Comparison of ENCODE assay signal across 21 cellular contexts in genomic region chr11:21811572-21811971, GRCh38.
A peak's percentile ranks its signal among the peaks of the same experiment; 100 is the strongest.
DNase-seq lines count a peak whose midpoint lies in the region; ATAC-seq and TF ChIP-seq lines count a peak whose summit lies in the region.
"Had no signal": no experiment of that assay in that cellular context is flagged by ENCODE, and none has a peak within 500 bp of the region (broad histone marks: within the 10 kb centered on the region; RNA-seq: fewer than 3 reads in every experiment).

No MANE protein-coding gene starts in this region.

- no peaks in the 10 kb centered on the region for H3K79me2 ChIP-seq in GM23338 (replicated peaks; ENCODE audit: insufficient read depth)

- CTCF ChIA-PET in A673 (lab: Charles Lee): no interaction called here

- no peak overlapping the region for H3K4me2 ChIP-seq in GM23338

- no peaks in the 10 kb centered on the region for H3F3A ChIP-seq in GM23338 (replicated peaks; ENCODE audit: low read depth)

- H3K36me3 ChIP-seq in A673 (ENCODE audit: insufficient read depth, low read length, poor library complexity, severe bottlenecking) (no peaks in the 10 kb centered on the region), GM23338 (ENCODE audit: insufficient read depth) (no peaks in the 10 kb centered on the region), iPS DF 6.9 (ENCODE audit: control insufficient read depth, insufficient read depth, low read length) (no peaks in the 10 kb centered on the region)
- H3K36me3 ChIP-seq: gastrocnemius medialis, left lung, upper lobe of right lung had no signal

- H3K4me1 ChIP-seq in A673 (ENCODE audit: insufficient read depth, low read length, poor library complexity, severe bottlenecking) (no peaks in the 10 kb centered on the region), GM23338 (ENCODE audit: insufficient read depth) (no peaks in the 10 kb centered on the region), iPS DF 6.9 (ENCODE audit: control insufficient read depth, insufficient read depth, low read length) (no peaks in the 10 kb centered on the region)
- H3K4me1 ChIP-seq: Caco-2, gastrocnemius medialis, left lung, upper lobe of right lung had no signal

- no peaks in the 10 kb centered on the region for H3K9me3 Mint-ChIP-seq in GM23338
- H3K9me3 Mint-ChIP-seq: dendritic cell treated with granulocyte-macrophage colony-stimulating factor and Interleukin-4, amounts not matched to agents 40 ng/mL and 50 ng/mL, for 4 days; stimulated activated naive CD8-positive, alpha-beta T cell treated with anti-CD3 and anti-CD28 coated beads, Interleukin-15, Interleukin-2, amounts not matched to agents 100 ng/mL and 50 ng/mL, for 24 hours had no signal

- H3K9me3 ChIP-seq in A673 (ENCODE audit: low read depth, low read length, poor library complexity, severe bottlenecking) (no peaks in the 10 kb centered on the region), iPS DF 6.9 (ENCODE audit: control insufficient read depth, insufficient read depth, low read length) (no peaks in the 10 kb centered on the region)
- H3K9me3 ChIP-seq: Caco-2, gastrocnemius medialis, upper lobe of right lung had no signal

- no peak overlapping the region for H3K27ac ChIP-seq in A673 (ENCODE audit: low read depth, low read length, poor library complexity, severe bottlenecking)
- H3K27ac ChIP-seq in GM23338 (ENCODE audit: low read depth): no peak overlapping the region
- H3K27ac ChIP-seq in iPS DF 6.9 (ENCODE audit: low read length): no peak overlapping the region
- H3K27ac ChIP-seq: gastrocnemius medialis, left lung, upper lobe of right lung had no signal

- H3K36me3 Mint-ChIP-seq in GM23338 (ENCODE audit: low read depth): no peaks in the 10 kb centered on the region

- H3K27me3 ChIP-seq in A673 (replicated peaks; ENCODE audit: insufficient read depth, low read depth, low read length, poor library complexity) (no peaks in the 10 kb centered on the region), GM23338 (ENCODE audit: insufficient read depth) (no peaks in the 10 kb centered on the region), iPS DF 6.9 (ENCODE audit: control insufficient read depth, insufficient read depth, low read length) (no peaks in the 10 kb centered on the region)
- H3K27me3 ChIP-seq: gastrocnemius medialis, left lung, upper lobe of right lung had no signal

- no TSS peak for BruUV-seq in A673 (replicated peaks; lab: Mats Ljungman, UMichigan)

- peak overlapping the region; percentile 69; the same call in 1 of the 2 replicates for H2AFZ ChIP-seq in GM23338

- 0 out of 2 replicates have a peak, but pooled peaks have one; percentile 21 for TF ChIP-seq CTCF in A673 (conservative IDR thresholded peaks at IDR 0.05; ENCODE audit: low read depth, low read length)
- peak; percentile 34 to 58; a peak in 3 of 4 replicates for TF ChIP-seq CTCF in GM23338 (conservative IDR thresholded peaks at IDR 0.05; ENCODE audit: low read depth in 2 of 2)

- no peak overlapping the region for H3K4me3 Mint-ChIP-seq in GM23338
- H3K4me3 Mint-ChIP-seq: activated naive CD8-positive, alpha-beta T cell treated with anti-CD3 and anti-CD28 coated beads, Interleukin-2, amount 50 U/mL, for 24 hours; activated T-helper 17 cell treated with anti-CD3 and anti-CD28 coated beads, Interleukin-2, amount 50 U/mL, for 72 hours; dendritic cell treated with granulocyte-macrophage colony-stimulating factor and Interleukin-4, amounts not matched to agents 40 ng/mL and 50 ng/mL, for 4 days; stimulated activated naive CD8-positive, alpha-beta T cell treated with anti-CD3 and anti-CD28 coated beads, Interleukin-15, Interleukin-2, amounts not matched to agents 100 ng/mL and 50 ng/mL, for 24 hours had no signal

- H3K4me1 Mint-ChIP-seq in GM23338: peaks cover 4% of the 10 kb centered on the region; the same call in 1 of the 3 replicates
- H3K4me1 Mint-ChIP-seq: activated T-helper 17 cell treated with anti-CD3 and anti-CD28 coated beads, Interleukin-2, amount 50 U/mL, for 72 hours had no signal

- H3K27ac Mint-ChIP-seq in GM23338: no peak overlapping the region
- H3K27ac Mint-ChIP-seq: activated naive CD8-positive, alpha-beta T cell treated with anti-CD3 and anti-CD28 coated beads, Interleukin-2, amount 50 U/mL, for 24 hours; activated T-helper 17 cell treated with anti-CD3 and anti-CD28 coated beads, Interleukin-2, amount 50 U/mL, for 72 hours; dendritic cell treated with granulocyte-macrophage colony-stimulating factor and Interleukin-4, amounts not matched to agents 40 ng/mL and 50 ng/mL, for 4 days; stimulated activated naive CD8-positive, alpha-beta T cell treated with anti-CD3 and anti-CD28 coated beads, Interleukin-15, Interleukin-2, amounts not matched to agents 100 ng/mL and 50 ng/mL, for 24 hours had no signal

- DNase-seq in A673 (ENCODE audit: low spot score) (peak; percentile 7), GM23338 (ENCODE audit: low spot score) (peak; percentile 67), OCI-M1 (lab: John Stamatoyannopoulos, UW) (peak; percentile 15), iPS DF 6.9 (ENCODE audit: low read depth, low spot score) (peak; percentile 18), superior temporal gyrus (ENCODE audit: extremely low spot score) (no peak)
- no peak for DNase-seq in stimulated activated CD8-positive, alpha-beta memory T cell treated with anti-CD3 and anti-CD28 coated beads, Interleukin-4, amount 100 ng/mL, for 48 hours
- DNase-seq: activated naive CD8-positive, alpha-beta T cell treated with anti-CD3 and anti-CD28 coated beads, Interleukin-2, amount 50 U/mL, for 24 hours; Caco-2; erythroblast; gastrocnemius medialis; GDM1; NCI-H1436; SHP77 treated with DMSO at 0.1 percent for 48 hours; T-helper 2 cell; upper lobe of right lung had no signal

- POLR2A ChIA-PET in A673 (lab: Charles Lee; ENCODE audit: low non-redundant PET): no interaction called here

- intact Hi-C loops in A673 (cut with micrococcal nuclease; ENCODE audit: unreplicated experiment): no loop called here

- peaks cover 4% of the 10 kb centered on the region for H3K27me3 Mint-ChIP-seq in GM23338 (ENCODE audit: insufficient read depth, low read depth, poor library complexity)
- H3K27me3 Mint-ChIP-seq: activated naive CD8-positive, alpha-beta T cell treated with anti-CD3 and anti-CD28 coated beads, Interleukin-2, amount 50 U/mL, for 24 hours; activated T-helper 17 cell treated with anti-CD3 and anti-CD28 coated beads, Interleukin-2, amount 50 U/mL, for 72 hours; dendritic cell treated with granulocyte-macrophage colony-stimulating factor and Interleukin-4, amounts not matched to agents 40 ng/mL and 50 ng/mL, for 4 days; stimulated activated naive CD8-positive, alpha-beta T cell treated with anti-CD3 and anti-CD28 coated beads, Interleukin-15, Interleukin-2, amounts not matched to agents 100 ng/mL and 50 ng/mL, for 24 hours had no signal

- no peaks in the 10 kb centered on the region for H4K20me1 ChIP-seq in GM23338 (replicated peaks; ENCODE audit: insufficient read depth)

- WGBS in iPS DF 6.9 (ENCODE audit: insufficient coverage, insufficient read length): no CpG with 5 or more reads among the region's 4 CpGs

- H3K4me3 ChIP-seq in A673 (ENCODE audit: low read depth, low read length, poor library complexity, severe bottlenecking) (no peak overlapping the region), GM23338 (no peak overlapping the region), iPS DF 6.9 (ENCODE audit: low read length) (no peak overlapping the region)
- H3K4me3 ChIP-seq: gastrocnemius medialis, left lung, upper lobe of right lung had no signal

- ATAC-seq in GM23338 (peak; percentile 89), GM18519 (IDR thresholded peaks at IDR 0.05; ENCODE audit: low FRiP score, unreplicated experiment) (no peak)
- ATAC-seq: activated naive CD8-positive, alpha-beta T cell treated with anti-CD3 and anti-CD28 coated beads, Interleukin-2, amount 50 U/mL, for 24 hours; activated T-helper 17 cell treated with anti-CD3 and anti-CD28 coated beads, Interleukin-2, amount 50 U/mL, for 72 hours; gastrocnemius medialis; left lung; sciatic nerve; upper lobe of right lung had no signal

- H3K9me2 ChIP-seq in GM23338 (ENCODE audit: insufficient read depth): peaks cover 12% of the 10 kb centered on the region

TF ChIP-seq in GM23338, 12 proteins besides CTCF, POLR2A, EP300 and RAD21 (continues in another document):
- TF ChIP-seq CREB1 (CRISPR knock-in tag; IDR thresholded peaks at IDR 0.05; ENCODE audit: low read depth) (no peak), REST (IDR thresholded peaks at IDR 0.05; ENCODE audit: unreplicated experiment) (no peak), EZH2 (IDR thresholded peaks at IDR 0.05; ENCODE audit: low read depth, unreplicated experiment) (no peak), ZNF331 (CRISPR knock-in tag; IDR thresholded peaks at IDR 0.05; ENCODE audit: low read depth) (no peak), ETS1 (IDR thresholded peaks at IDR 0.05) (no peak)

Comparison
In these comparisons a context has a peak if more than half of its experiments do, and no peak if none do; other contexts are left out.
1. DNase-seq: peak in A673 (single experiment), GM23338 (single experiment), OCI-M1 (single experiment) and iPS DF 6.9 (single experiment); none in superior temporal gyrus (single experiment) and stimulated activated CD8-positive, alpha-beta memory T cell treated with anti-CD3 and anti-CD28 coated beads, Interleukin-4, amount 100 ng/mL, for 48 hours (single experiment).